Comparison of ENCODE assay signal across 16 cellular contexts in the genomic region with DNA sequence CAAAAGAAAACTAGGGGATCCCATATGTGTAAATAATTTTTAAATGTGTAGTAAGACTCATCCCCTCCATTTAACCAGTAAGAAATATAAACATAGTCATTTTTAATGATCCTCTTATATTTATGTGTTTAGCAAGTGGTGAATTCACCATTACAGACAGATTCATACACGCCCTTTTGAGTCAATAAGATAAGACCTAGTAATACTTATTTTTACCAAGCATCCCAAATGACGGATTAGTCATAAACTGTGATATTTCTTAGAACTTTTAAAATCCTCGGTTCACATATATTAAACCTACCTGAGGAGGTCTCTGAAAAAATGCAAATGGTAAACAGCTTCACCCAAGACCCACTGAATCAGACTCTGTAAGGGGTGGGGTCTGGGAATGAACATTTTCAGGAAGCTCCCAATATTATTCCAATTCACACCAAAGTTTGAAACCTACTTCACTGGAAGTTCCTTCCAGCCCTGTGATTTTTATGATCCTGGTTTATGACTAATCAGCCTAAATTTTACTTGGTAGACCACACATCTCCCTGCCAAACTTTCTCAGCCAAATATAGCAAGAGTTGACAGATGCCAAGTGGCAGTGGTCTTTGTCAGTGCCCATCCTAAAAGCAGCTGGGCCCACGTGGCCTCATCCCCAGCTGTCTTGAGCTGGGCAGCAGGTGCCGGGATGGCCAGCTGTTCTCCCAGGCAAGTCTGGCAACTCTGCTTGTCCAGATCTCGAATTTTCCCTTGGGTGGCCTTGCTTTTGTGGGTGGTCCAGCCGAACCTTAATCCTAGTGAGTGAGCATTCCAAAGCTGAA.
DNase-seq lines count a peak whose midpoint lies in the region; ATAC-seq and TF ChIP-seq lines count a peak whose summit lies in the region.
"Had no signal": no experiment of that assay in that cellular context is flagged by ENCODE, and none has a peak within 500 bp of the region (broad histone marks: within the 10 kb centered on the region; RNA-seq: fewer than 3 reads in every experiment).

No MANE protein-coding gene starts in this region.

- H3K27ac ChIP-seq in fibroblast of lung (ENCODE audit: insufficient read depth, low read length), result no peak overlapping the region

- TF ChIP-seq CTCF in fibroblast of lung (conservative IDR thresholded peaks at IDR 0.05 in 1 of 2, IDR thresholded peaks at IDR 0.05 in 1 of 2; ENCODE audit: low read depth in 1 of 2, low read length in 2 of 2), result no peak

- peak; percentile 49 for DNase-seq in ELR (ENCODE audit: low read depth)
- DNase-seq in M059J (ENCODE audit: low read depth), result peak; percentile 79
- peak; percentile 81 to 84 for DNase-seq in fibroblast of lung (ENCODE audit: low read depth in 2 of 2)
- peak; percentile 36 for DNase-seq in retina
- no peak for DNase-seq in GDM1 (lab: John Stamatoyannopoulos, UW)
- DNase-seq: activated CD4-positive, alpha-beta memory T cell treated with anti-CD3 and anti-CD28 coated beads, Interleukin-2, amount 10 ng/mL, durations not matched to agents 7 days and 5 days; anterior cingulate cortex; CD8-positive, alpha-beta memory T cell; effector memory CD8-positive, alpha-beta T cell; left colon; NCI-H1930; NCI-H82; SHP77 treated with DMSO at 0.1 percent for 48 hours; stimulated activated CD4-positive, alpha-beta T cell treated with anti-CD3 and anti-CD28 coated beads, Interleukin-4, amount 100 ng/mL, for 24 hours had no signal

- H3K4me2 ChIP-seq in fibroblast of lung (ENCODE audit: extremely low read depth, insufficient read depth, low read length), result peak overlapping the region; percentile 51

- no peaks in the 10 kb centered on the region for H4K20me1 ChIP-seq in fibroblast of lung (ENCODE audit: control insufficient read depth, extremely low read depth, insufficient read depth, low read length)

- no peaks in the 10 kb centered on the region for H3K79me2 ChIP-seq in fibroblast of lung (ENCODE audit: control insufficient read depth, insufficient read depth, low read length)

- no peaks in the 10 kb centered on the region for H3K9me3 ChIP-seq in fibroblast of lung (ENCODE audit: control insufficient read depth, insufficient read depth, low read depth, low read length)

- H3K4me3 ChIP-seq in fibroblast of lung (replicated peaks in 1 of 4; ENCODE audit: control extremely low read depth in 1 of 4, insufficient read depth in 1 of 4, low read depth in 3 of 4, low read length in 4 of 4), result no peak overlapping the region

- H3K4me1 ChIP-seq in fibroblast of lung (ENCODE audit: control insufficient read depth, extremely low read depth, insufficient read depth, low read length), result peaks cover 5% of the 10 kb centered on the region

- H3K9ac ChIP-seq in fibroblast of lung (ENCODE audit: insufficient read depth, low read length), result no peak overlapping the region

- no peaks in the 10 kb centered on the region for H3K36me3 ChIP-seq in fibroblast of lung (ENCODE audit: control insufficient read depth, insufficient read depth, low read length)

- no peaks in the 10 kb centered on the region for H3K27me3 ChIP-seq in fibroblast of lung (ENCODE audit: control insufficient read depth, insufficient read depth, low read length)

- H2AFZ ChIP-seq in fibroblast of lung (ENCODE audit: low read length), result peak overlapping the region; percentile 26

- ATAC-seq in GM21526 (IDR thresholded peaks at IDR 0.05; ENCODE audit: low FRiP score, unreplicated experiment) (no peak), GM19463 (IDR thresholded peaks at IDR 0.05; ENCODE audit: unreplicated experiment) (no peak)
- ATAC-seq: effector memory CD8-positive, alpha-beta T cell; left colon had no signal
